Comparison of ENCODE assay signal across 29 cellular contexts in the genomic region with DNA sequence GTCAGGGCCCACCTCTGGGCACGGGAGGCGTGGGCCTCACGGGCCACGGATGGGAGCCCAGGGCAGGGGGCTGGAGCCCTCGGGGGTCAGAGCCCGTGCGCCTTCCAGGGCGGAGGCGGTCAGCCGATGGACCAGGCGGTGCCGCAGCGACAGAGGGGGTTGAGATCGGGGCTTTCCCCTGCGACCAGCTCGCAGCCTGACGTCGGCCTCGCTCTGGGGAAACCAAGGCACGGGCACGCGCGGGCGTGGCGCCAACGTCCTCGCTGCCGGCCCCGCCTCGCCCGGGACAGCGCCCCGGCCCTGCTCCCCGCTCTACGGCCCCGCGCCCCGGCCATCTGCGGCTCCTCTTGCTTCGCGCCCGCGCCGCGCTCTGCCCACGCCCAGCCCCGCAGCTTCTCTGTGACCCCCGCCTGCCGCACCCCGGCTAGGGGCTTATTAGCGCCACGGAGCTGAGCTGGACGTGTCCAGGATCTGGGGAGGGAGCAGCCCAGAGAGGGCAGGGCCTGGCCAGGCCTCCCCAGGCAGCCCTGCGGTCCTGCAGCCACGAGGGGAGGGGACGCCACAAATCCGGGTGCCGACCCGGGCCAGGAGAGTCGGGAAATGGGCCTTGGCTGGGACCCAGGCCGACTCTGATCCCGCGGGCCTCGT. TPM values are rescaled to one million over a fixed set of nuclear protein-coding genes. Genes with fewer than 3 reads are reported as not detected.
A peak's percentile ranks its signal among the peaks of the same experiment; 100 is the strongest.
DNase-seq lines count a peak whose midpoint lies in the region; ATAC-seq and TF ChIP-seq lines count a peak whose summit lies in the region.
"Had no signal": no experiment of that assay in that cellular context is flagged by ENCODE, and none has a peak within 500 bp of the region (broad histone marks: within the 10 kb centered on the region; RNA-seq: fewer than 3 reads in every experiment).

No MANE protein-coding gene starts in this region.

- ATAC-seq in GM23338 = peak; percentile 57
- ATAC-seq: CD8-positive, alpha-beta T cell had no signal

- H3K27ac ChIP-seq in GM23338 (ENCODE audit: low read depth) (no peak overlapping the region), neural progenitor cell (no peak overlapping the region)
- H3K27ac ChIP-seq: heart right ventricle, HL-60, neutrophil, tibial nerve had no signal

- H3K4me3 ChIP-seq in GM23338 (no peak overlapping the region), neural progenitor cell (no peak overlapping the region)
- H3K4me3 ChIP-seq: A549, ascending aorta, cardiac muscle cell, tibial nerve had no signal

- H3K36me3 ChIP-seq in GM23338 (ENCODE audit: insufficient read depth) (no peaks in the 10 kb centered on the region), neural progenitor cell (no peaks in the 10 kb centered on the region)
- H3K36me3 ChIP-seq: ascending aorta, cardiac muscle cell, heart right ventricle, neutrophil, tibial nerve had no signal

- H3K79me2 ChIP-seq in GM23338 (replicated peaks; ENCODE audit: insufficient read depth) (no peaks in the 10 kb centered on the region), neural progenitor cell (ENCODE audit: low read depth) (no peaks in the 10 kb centered on the region)

- H3F3A ChIP-seq in GM23338 (replicated peaks; ENCODE audit: low read depth) (0 out of 2 replicates have a peak, but pooled peaks cover 6% of the 10 kb centered on the region), neural progenitor cell (ENCODE audit: low read depth) (no peaks in the 10 kb centered on the region)

- H3K9me3 Mint-ChIP-seq in GM23338 = no peaks in the 10 kb centered on the region
- no peaks in the 10 kb centered on the region for H3K9me3 Mint-ChIP-seq in chondrocyte (ENCODE audit: low read depth)
- no peaks in the 10 kb centered on the region for H3K9me3 Mint-ChIP-seq in neural progenitor cell
- H3K9me3 Mint-ChIP-seq: activated naive CD8-positive, alpha-beta T cell treated with anti-CD3 and anti-CD28 coated beads for 36 hours; CD8-positive, alpha-beta T cell; T-helper 2 cell treated with Interferon-gamma antibody and Interleukin-4, amounts not matched to agents 5 μg/mL and 100 μg/mL, for 36 hours had no signal

- H3K27ac Mint-ChIP-seq in GM23338 = no peak overlapping the region
- H3K27ac Mint-ChIP-seq in chondrocyte (ENCODE audit: unreplicated experiment) = no peak overlapping the region
- H3K27ac Mint-ChIP-seq in neural progenitor cell = no peak overlapping the region
- H3K27ac Mint-ChIP-seq: activated naive CD8-positive, alpha-beta T cell treated with anti-CD3 and anti-CD28 coated beads for 36 hours; CD8-positive, alpha-beta T cell; T-helper 2 cell treated with Interferon-gamma antibody and Interleukin-4, amounts not matched to agents 5 μg/mL and 100 μg/mL, for 36 hours had no signal

- TF ChIP-seq CTCF in GM23338 (conservative IDR thresholded peaks at IDR 0.05; ENCODE audit: low read depth in 2 of 2) (no peak), chondrocyte (IDR thresholded peaks at IDR 0.05) (no peak), neural progenitor cell (IDR thresholded peaks at IDR 0.05) (no peak)

- H3K36me3 Mint-ChIP-seq in GM23338 (ENCODE audit: low read depth) (no peaks in the 10 kb centered on the region), chondrocyte (ENCODE audit: low read depth) (no peaks in the 10 kb centered on the region), neural progenitor cell (no peaks in the 10 kb centered on the region)
- H3K36me3 Mint-ChIP-seq: activated naive CD8-positive, alpha-beta T cell treated with anti-CD3 and anti-CD28 coated beads for 36 hours; CD8-positive, alpha-beta T cell had no signal

- peak overlapping the region; percentile 23; the same call in 1 of the 2 replicates for H2AFZ ChIP-seq in GM23338
- no peak overlapping the region for H2AFZ ChIP-seq in neural progenitor cell (replicated peaks)

- no peaks in the 10 kb centered on the region for H3K9me2 ChIP-seq in GM23338 (ENCODE audit: insufficient read depth)

- no peak overlapping the region for H3K9ac ChIP-seq in neural progenitor cell

- DNase-seq in GM23338 (ENCODE audit: low spot score) = no peak
- peak; percentile 90 for DNase-seq in chondrocyte (ENCODE audit: low spot score)
- DNase-seq in neural progenitor cell (ENCODE audit: low spot score) = peak; percentile 0
- no peak for DNase-seq in NCI-H1092 (lab: John Stamatoyannopoulos, UW)
- DNase-seq in stimulated activated CD4-positive, alpha-beta T cell treated with anti-CD3 and anti-CD28 coated beads, Interleukin-2, amount 100 ng/mL, for 48 hours = no peak
- DNase-seq in foreskin melanocyte = no peak
- DNase-seq: activated CD4-positive, alpha-beta T cell treated with anti-CD3 and anti-CD28 coated beads for 4 hours; activated effector memory CD4-positive, alpha-beta T cell treated with Interleukin-2 at 50 U/mL for 16 hours; activated naive CD8-positive, alpha-beta T cell treated with anti-CD3 and anti-CD28 coated beads for 36 hours; activated T-cell treated with anti-CD3 and anti-CD28 coated beads for 4 hours; CD8-positive, alpha-beta T cell; cortex of kidney; foreskin fibroblast; heart right ventricle; Kasumi-1; kidney glomerular epithelial cell; mammary epithelial cell; NCI-H1436 treated with DMSO at 0.1 percent for 48 hours; NCI-H2107; NCI-H774; stimulated activated CD4-positive, alpha-beta T cell treated with anti-CD3 and anti-CD28 coated beads, Interleukin-15, amount 100 ng/mL, for 24 hours; stimulated activated naive CD4-positive, alpha-beta T cell treated with Interleukin-2 at 50 U/mL for 16 hours had no signal

- H3K9me3 ChIP-seq in neural progenitor cell (ENCODE audit: low read depth) = no peaks in the 10 kb centered on the region
- H3K9me3 ChIP-seq: A549, ascending aorta, heart right ventricle, neutrophil, tibial nerve had no signal

- H3K4me3 Mint-ChIP-seq in GM23338 (no peak overlapping the region), chondrocyte (ENCODE audit: unreplicated experiment) (no peak overlapping the region), neural progenitor cell (no peak overlapping the region)
- H3K4me3 Mint-ChIP-seq: activated naive CD8-positive, alpha-beta T cell treated with anti-CD3 and anti-CD28 coated beads for 36 hours; CD8-positive, alpha-beta T cell; T-helper 2 cell treated with Interferon-gamma antibody and Interleukin-4, amounts not matched to agents 5 μg/mL and 100 μg/mL, for 36 hours had no signal

- H3K4me1 Mint-ChIP-seq in GM23338 (0 out of 3 replicates have a peak, but pooled peaks cover 3% of the 10 kb centered on the region), chondrocyte (ENCODE audit: low read depth) (peaks cover 7% of the 10 kb centered on the region), neural progenitor cell (peaks cover 10% of the 10 kb centered on the region)
- H3K4me1 Mint-ChIP-seq: activated naive CD8-positive, alpha-beta T cell treated with anti-CD3 and anti-CD28 coated beads for 36 hours had no signal

- H3K27me3 Mint-ChIP-seq in GM23338 (ENCODE audit: insufficient read depth, low read depth, poor library complexity) = peaks cover 5% of the 10 kb centered on the region
- H3K27me3 Mint-ChIP-seq in chondrocyte (ENCODE audit: low read depth) = no peaks in the 10 kb centered on the region
- peaks cover 7% of the 10 kb centered on the region for H3K27me3 Mint-ChIP-seq in neural progenitor cell (ENCODE audit: insufficient read depth, low read depth)

- peaks cover 6% of the 10 kb centered on the region; the same call in 1 of the 2 replicates for H3K4me1 ChIP-seq in GM23338 (ENCODE audit: insufficient read depth)
- H3K4me1 ChIP-seq in neural progenitor cell = no peaks in the 10 kb centered on the region

- H3K4me2 ChIP-seq in GM23338 = no peak overlapping the region
- no peak overlapping the region for H3K4me2 ChIP-seq in neural progenitor cell

- H3K27me3 ChIP-seq in GM23338 (ENCODE audit: insufficient read depth) = no peaks in the 10 kb centered on the region
- no peaks in the 10 kb centered on the region for H3K27me3 ChIP-seq in neural progenitor cell
- H3K27me3 ChIP-seq: ascending aorta, cardiac muscle cell, tibial nerve had no signal

- H4K20me1 ChIP-seq in GM23338 (replicated peaks; ENCODE audit: insufficient read depth) = no peaks in the 10 kb centered on the region
- H4K20me1 ChIP-seq in neural progenitor cell (ENCODE audit: low read depth) = no peaks in the 10 kb centered on the region

TF ChIP-seq in GM23338, 12 proteins besides CTCF, POLR2A, EP300 and RAD21 (continues in another document):
- TF ChIP-seq, protein P1, sequence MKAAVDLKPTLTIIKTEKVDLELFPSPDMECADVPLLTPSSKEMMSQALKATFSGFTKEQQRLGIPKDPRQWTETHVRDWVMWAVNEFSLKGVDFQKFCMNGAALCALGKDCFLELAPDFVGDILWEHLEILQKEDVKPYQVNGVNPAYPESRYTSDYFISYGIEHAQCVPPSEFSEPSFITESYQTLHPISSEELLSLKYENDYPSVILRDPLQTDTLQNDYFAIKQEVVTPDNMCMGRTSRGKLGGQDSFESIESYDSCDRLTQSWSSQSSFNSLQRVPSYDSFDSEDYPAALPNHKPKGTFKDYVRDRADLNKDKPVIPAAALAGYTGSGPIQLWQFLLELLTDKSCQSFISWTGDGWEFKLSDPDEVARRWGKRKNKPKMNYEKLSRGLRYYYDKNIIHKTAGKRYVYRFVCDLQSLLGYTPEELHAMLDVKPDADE (IDR thresholded peaks at IDR 0.05) = no peak
- TF ChIP-seq POLR2AphosphoS5 (IDR thresholded peaks at IDR 0.05; ENCODE audit: low read depth) (no peak), CREB1 (CRISPR knock-in tag; IDR thresholded peaks at IDR 0.05; ENCODE audit: low read depth) (no peak), EZH2phosphoT487 (IDR thresholded peaks at IDR 0.05; ENCODE audit: unreplicated experiment) (no peak), NANOG (IDR thresholded peaks at IDR 0.05; ENCODE audit: borderline replicate concordance) (no peak), ZNF114 (CRISPR knock-in tag; IDR thresholded peaks at IDR 0.05) (no peak), JUNB (IDR thresholded peaks at IDR 0.05; ENCODE audit: unreplicated experiment) (no peak)

RNA-seq across cellular contexts. Expression of a gene that starts 13.5 kb away (rescaled TPM):
- 4,739 and 4,954 TPM in 2 replicates for total RNA-seq in GM23338 (2014; rRNA removed; shearing (Covaris generic))
- polyA plus RNA-seq in GM23338 (2016; fragmentation: Nextera tagmentation; extraction: Ambion mirVana) = 1,867 and 1,896 TPM in 2 replicates
- total RNA-seq in chondrocyte (3,639 to 4,575 TPM (median 4,567 TPM) in 3 replicates), neural progenitor cell (ENCODE audit: low replicate concordance) (1,228 and 2,405 TPM in 2 replicates)

RNA-seq across cellular contexts. Expression of a gene that starts 29.1 kb away (rescaled TPM):
- 1.6 TPM in 1 of 2 replicates, not detected in the other for total RNA-seq in GM23338 (2014; rRNA removed; shearing (Covaris generic))
- 0.13 TPM in 1 of 2 replicates, not detected in the other for polyA plus RNA-seq in GM23338 (2016; fragmentation: Nextera tagmentation; extraction: Ambion mirVana)
- total RNA-seq in chondrocyte (4.1 to 6.1 TPM (median 5.3 TPM) in 3 replicates), neural progenitor cell (ENCODE audit: low replicate concordance) (0.28 TPM in 1 of 2 replicates, not detected in the other)
- total RNA-seq: ascending aorta had no signal

RNA-seq across cellular contexts. Expression of a gene that starts 53.1 kb away (rescaled TPM):
- 50.5 and 52.8 TPM in 2 replicates for total RNA-seq in GM23338 (2014; rRNA removed; shearing (Covaris generic))
- polyA plus RNA-seq in GM23338 (2016; fragmentation: Nextera tagmentation; extraction: Ambion mirVana) = 16.0 and 16.2 TPM in 2 replicates
- total RNA-seq in chondrocyte (39.8 to 62.7 TPM (median 43.1 TPM) in 3 replicates), neural progenitor cell (ENCODE audit: low replicate concordance) (9.7 and 36.5 TPM in 2 replicates)

Comparison
In these comparisons a context has a peak if more than half of its experiments do, and no peak if none do; other contexts are left out.
1. DNase-seq: peak in chondrocyte (single experiment) and neural progenitor cell (single experiment); none in GM23338 (single experiment), NCI-H1092 (single experiment), stimulated activated CD4-positive, alpha-beta T cell treated with anti-CD3 and anti-CD28 coated beads, Interleukin-2, amount 100 ng/mL, for 48 hours (0 of 2) and foreskin melanocyte (single experiment).